15 cellular contexts compared by ENCODE assay signal in the genomic region with DNA sequence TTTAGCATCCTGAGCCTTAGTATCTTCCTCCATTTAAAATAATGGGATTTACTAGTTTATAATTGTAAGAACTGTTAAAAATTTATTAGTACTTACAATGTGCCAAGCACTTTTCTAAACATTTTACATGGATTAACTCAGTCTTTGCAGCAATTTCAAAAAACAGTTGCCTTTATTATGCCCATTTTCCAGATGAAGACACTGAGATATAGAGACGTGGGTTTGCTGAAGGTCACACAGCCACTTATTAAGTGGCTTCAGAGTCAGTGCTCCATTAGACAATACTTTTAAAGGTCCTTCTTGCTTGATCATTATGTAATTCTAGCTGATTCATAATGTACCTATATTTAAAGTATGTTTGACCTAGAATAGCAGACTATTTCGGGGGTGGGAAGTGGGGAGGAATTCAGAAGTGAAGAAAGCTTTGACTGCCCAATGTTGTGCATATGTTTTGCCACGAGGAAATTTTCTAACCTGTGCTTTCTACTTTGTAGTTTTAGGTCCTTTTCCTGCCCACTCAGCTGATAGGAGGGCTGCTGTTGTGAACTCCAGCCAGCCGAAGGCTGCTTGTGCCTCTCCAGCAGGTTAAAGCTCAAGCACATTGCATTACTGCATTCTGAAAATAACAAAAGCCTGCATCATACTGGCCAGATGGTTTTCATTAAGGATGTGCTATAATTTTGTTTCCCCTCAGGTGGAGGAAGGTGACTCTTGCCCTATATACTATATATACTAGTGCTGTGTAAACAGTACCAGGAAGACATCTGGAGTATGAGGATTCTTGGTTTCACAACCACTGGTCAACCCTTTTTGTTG. TPM values are rescaled to one million over a fixed set of nuclear protein-coding genes. Genes with fewer than 3 reads are reported as not detected.
DNase-seq lines count a peak whose midpoint lies in the region; ATAC-seq, FAIRE-seq and TF ChIP-seq lines count a peak whose summit lies in the region.
"Had no signal": no experiment of that assay in that cellular context is flagged by ENCODE, and none has a peak within 500 bp of the region (broad histone marks: within the 10 kb centered on the region; RNA-seq: fewer than 3 reads in every experiment).

No MANE protein-coding gene starts in this region.

- H3K4me3 Mint-ChIP-seq in activated CD4-positive, alpha-beta T cell treated with anti-CD3 and anti-CD28 coated beads, Interleukin-2, amount 10 ng/mL, durations not matched to agents 7 days and 5 days: no peak overlapping the region

- TF ChIP-seq RAD21 in HepG2 (CRISPR knock-in tag; IDR thresholded peaks at IDR 0.05): no peak

- H3K4me1 ChIP-seq in HepG2 (ENCODE audit: insufficient read depth, low read length) (peaks cover 58% of the 10 kb centered on the region), right lobe of liver (peaks cover 0 to 17% (median 5%) of the 10 kb centered on the region in 4 donors), RWPE2 (ENCODE audit: insufficient read depth, poor library complexity, severe bottlenecking) (peaks cover 13% of the 10 kb centered on the region), mesendoderm (ENCODE audit: control insufficient read depth, low read depth, low read length) (peaks cover 8% of the 10 kb centered on the region)

- H4K5ac ChIP-seq in mesendoderm (ENCODE audit: low read length): no peak overlapping the region

- no peak overlapping the region for H3K23ac ChIP-seq in mesendoderm (ENCODE audit: low read length)

- no peaks in the 10 kb centered on the region for H3K27me3 Mint-ChIP-seq in activated CD4-positive, alpha-beta T cell treated with anti-CD3 and anti-CD28 coated beads, Interleukin-2, amount 10 ng/mL, durations not matched to agents 7 days and 5 days

- ATAC-seq in HepG2: no peak
- ATAC-seq in right lobe of liver: no peak
- peak; percentile 43 for ATAC-seq in RWPE2 (ENCODE audit: low read depth)
- no peak for ATAC-seq in HG03025 (IDR thresholded peaks at IDR 0.05; ENCODE audit: low FRiP score, unreplicated experiment)
- ATAC-seq: heart right ventricle, pancreas had no signal

- 66% methylated on average over 4 of the region's 4 CpGs for WGBS in HepG2 (ENCODE audit: low lambda C conversion rate)
- WGBS in right lobe of liver (ENCODE audit: insufficient coverage, low coverage, low lambda C conversion rate, missing lambda C conversion rate): 53% methylated on average over 4 of the region's 4 CpGs
- WGBS in mesendoderm (ENCODE audit: extremely low coverage, insufficient coverage, low lambda C conversion rate): no CpG with 5 or more reads among the region's 4 CpGs

- H2AK5ac ChIP-seq in mesendoderm (ENCODE audit: low read length): no peak overlapping the region

- H4K8ac ChIP-seq in mesendoderm (ENCODE audit: low read depth, low read length): no peak overlapping the region

- H3K4me3 ChIP-seq in HepG2 (replicated peaks in 1 of 3; ENCODE audit: insufficient read depth in 1 of 3, low read depth in 2 of 3, low read length in 3 of 3): no peak overlapping the region
- H3K4me3 ChIP-seq in right lobe of liver: no peak overlapping the region
- no peak overlapping the region for H3K4me3 ChIP-seq in RWPE2 (ENCODE audit: severe bottlenecking)
- H3K4me3 ChIP-seq in fibroblast of villous mesenchyme (ENCODE audit: low read depth, low read length): no peak overlapping the region
- H3K4me3 ChIP-seq in mesendoderm (ENCODE audit: low read length): no peak overlapping the region
- H3K4me3 ChIP-seq: coronary artery, heart right ventricle, pancreas had no signal

- H3K27me3 ChIP-seq in HepG2 (ENCODE audit: control insufficient read depth in 1 of 2, insufficient read depth in 2 of 2, low read length in 2 of 2): no peaks in the 10 kb centered on the region
- H3K27me3 ChIP-seq in right lobe of liver: no peaks in the 10 kb centered on the region
- H3K27me3 ChIP-seq in RWPE2 (ENCODE audit: insufficient read depth, poor library complexity, severe bottlenecking): no peaks in the 10 kb centered on the region
- H3K27me3 ChIP-seq in mesendoderm (ENCODE audit: insufficient read depth, low read length, poor library complexity): no peaks in the 10 kb centered on the region
- H3K27me3 ChIP-seq: heart right ventricle, pancreas had no signal

- H3K4ac ChIP-seq in mesendoderm (ENCODE audit: low read depth, low read length): no peak overlapping the region

- no peak overlapping the region for H2BK5ac ChIP-seq in mesendoderm (ENCODE audit: low read length)

- no peak for DNase-seq in HepG2 (ENCODE audit: low spot score)
- DNase-seq in right lobe of liver: no peak
- DNase-seq in RWPE2 (ENCODE audit: low spot score): no peak
- DNase-seq in fibroblast of villous mesenchyme (ENCODE audit: low read depth): peak; percentile 86
- DNase-seq in stimulated activated CD8-positive, alpha-beta memory T cell treated with anti-CD3 and anti-CD28 coated beads, Interleukin-4, amount 100 ng/mL, for 48 hours: no peak
- DNase-seq in mesendoderm: no peak
- DNase-seq in activated CD4-positive, alpha-beta T cell treated with anti-CD3 and anti-CD28 coated beads, Interleukin-2, amount 10 ng/mL, durations not matched to agents 7 days and 5 days: no peak
- DNase-seq: activated CD4-positive, alpha-beta T cell treated with anti-CD3 and anti-CD28 coated beads, Interleukin-2, amount 50 U/mL, for 1 hour; activated gamma-delta T cell treated with Interleukin-2 at 50 U/mL for 16 hours; AML-193; heart right ventricle; pancreas had no signal

- no peak overlapping the region for H2BK15ac ChIP-seq in mesendoderm (replicated peaks; ENCODE audit: low read depth)

- no peaks in the 10 kb centered on the region for H3K9me3 Mint-ChIP-seq in activated CD4-positive, alpha-beta T cell treated with anti-CD3 and anti-CD28 coated beads, Interleukin-2, amount 10 ng/mL, durations not matched to agents 7 days and 5 days

- TF ChIP-seq EP300 in HepG2 (IDR thresholded peaks at IDR 0.05; ENCODE audit: low read depth in 2 of 2, low read length in 2 of 2) (no peak), HepG2 (CRISPR knock-in tag; IDR thresholded peaks at IDR 0.05; ENCODE audit: borderline replicate concordance) (no peak)

- H3K36me3 ChIP-seq in HepG2 (replicated peaks in 1 of 2; ENCODE audit: control insufficient read depth in 1 of 2, insufficient read depth in 2 of 2, low read length in 2 of 2): peaks cover 0 to 12% of the 10 kb centered on the region in 2 experiments; a peak in 1 of 5 replicates
- H3K36me3 ChIP-seq in right lobe of liver: no peaks in the 10 kb centered on the region
- H3K36me3 ChIP-seq in RWPE2 (ENCODE audit: low read depth): peaks cover 7% of the 10 kb centered on the region; the same call in 1 of the 2 replicates
- H3K36me3 ChIP-seq in mesendoderm (ENCODE audit: control insufficient read depth, insufficient read depth, low read length): peaks cover 2% of the 10 kb centered on the region
- H3K36me3 ChIP-seq: heart right ventricle, pancreas had no signal

- TF ChIP-seq POLR2A in HepG2 (IDR thresholded peaks at IDR 0.05; ENCODE audit: insufficient read depth in 1 of 2, low read depth in 2 of 2, low read length in 2 of 2): no peak
- TF ChIP-seq POLR2A in right lobe of liver (IDR thresholded peaks at IDR 0.05): no peak

- CTCF ChIA-PET in HepG2 (lab: Yijun Ruan, JAX; ENCODE audit: low intra/inter-chr PET ratio, low total read pairs): no interaction called here
- CTCF ChIA-PET in activated CD4-positive, alpha-beta T cell treated with anti-CD3 and anti-CD28 coated beads, Interleukin-2, amount 10 ng/mL, durations not matched to agents 7 days and 5 days (lab: Charles Lee): interaction anchor here (1.1 kb wide), 1 partner anchor 14 kb away, joined by 3 read pairs; no protein-coding TSS in a partner anchor

- no peaks in the 10 kb centered on the region for H3K9me3 ChIP-seq in HepG2 (ENCODE audit: low read length)
- H3K9me3 ChIP-seq in right lobe of liver: no peaks in the 10 kb centered on the region
- H3K9me3 ChIP-seq in RWPE2 (ENCODE audit: severe bottlenecking): no peaks in the 10 kb centered on the region
- H3K9me3 ChIP-seq: heart right ventricle, pancreas had no signal

- intact Hi-C loops in HepG2 (cut with micrococcal nuclease; ENCODE audit: unreplicated experiment) (no loop called here), right lobe of liver (cut with DNase I) (no loop called here)

- no peak for FAIRE-seq in HepG2 (lab: Jason Lieb, UNC)
- FAIRE-seq: H1, pancreas had no signal

- H2BK120ac ChIP-seq in mesendoderm (ENCODE audit: low read depth, low read length): no peak overlapping the region

- H3K36me3 Mint-ChIP-seq in activated CD4-positive, alpha-beta T cell treated with anti-CD3 and anti-CD28 coated beads, Interleukin-2, amount 10 ng/mL, durations not matched to agents 7 days and 5 days (ENCODE audit: low read depth): no peaks in the 10 kb centered on the region

- no peak overlapping the region for H3K9ac ChIP-seq in HepG2 (ENCODE audit: insufficient read depth, low read depth, low read length)
- H3K9ac ChIP-seq in mesendoderm (ENCODE audit: low read length): no peak overlapping the region

- H3K79me2 ChIP-seq in HepG2 (ENCODE audit: insufficient read depth, low read length) (peaks cover 72% of the 10 kb centered on the region), mesendoderm (ENCODE audit: control insufficient read depth, insufficient read depth, low read length) (peaks cover 43% of the 10 kb centered on the region)

- H3K18ac ChIP-seq in mesendoderm (ENCODE audit: low read length): no peak overlapping the region

- POLR2A ChIA-PET in HepG2 (lab: Yijun Ruan, JAX): no interaction called here
- POLR2A ChIA-PET in activated CD4-positive, alpha-beta T cell treated with anti-CD3 and anti-CD28 coated beads, Interleukin-2, amount 10 ng/mL, durations not matched to agents 7 days and 5 days (lab: Charles Lee): no interaction called here

- H4K20me1 ChIP-seq in HepG2 (ENCODE audit: insufficient read depth, low read length): peaks cover 25% of the 10 kb centered on the region

- no TSS peak for BruUV-seq in HepG2 (replicated peaks; lab: Mats Ljungman, UMichigan)

- H3K27ac ChIP-seq in HepG2 (ENCODE audit: extremely low read length, insufficient read depth, low read length) (no peak overlapping the region), right lobe of liver (no peak overlapping the region), RWPE2 (ENCODE audit: poor library complexity, severe bottlenecking) (no peak overlapping the region), mesendoderm (ENCODE audit: low read depth, low read length) (no peak overlapping the region)
- H3K27ac ChIP-seq: coronary artery, pancreas had no signal

- peaks cover 21% of the 10 kb centered on the region for H3K79me1 ChIP-seq in mesendoderm (ENCODE audit: low read length)

- no peak overlapping the region for H2AFZ ChIP-seq in HepG2 (ENCODE audit: low read length)

- peaks cover 5% of the 10 kb centered on the region for H3K4me1 Mint-ChIP-seq in activated CD4-positive, alpha-beta T cell treated with anti-CD3 and anti-CD28 coated beads, Interleukin-2, amount 10 ng/mL, durations not matched to agents 7 days and 5 days

- no peak overlapping the region for H3K27ac Mint-ChIP-seq in activated CD4-positive, alpha-beta T cell treated with anti-CD3 and anti-CD28 coated beads, Interleukin-2, amount 10 ng/mL, durations not matched to agents 7 days and 5 days

- no peak overlapping the region for H3K56ac ChIP-seq in mesendoderm (ENCODE audit: low read length)

- in situ Hi-C loops in HepG2 (cut with HindIII; ENCODE audit: extremely low pct_ligation_motif_present, low pct_unique_long_range_greater_than_20kb): no loop called here

- TF ChIP-seq CTCF in HepG2 (CRISPR knock-in tag; IDR thresholded peaks at IDR 0.05) (no peak), right lobe of liver (IDR thresholded peaks at IDR 0.05) (no peak), RWPE2 (IDR thresholded peaks at IDR 0.05; ENCODE audit: poor library complexity, severe bottlenecking) (no peak), fibroblast of villous mesenchyme (IDR thresholded peaks at IDR 0.05; ENCODE audit: insufficient read depth, low read depth, low read length) (no peak)

- H3K4me2 ChIP-seq in HepG2 (ENCODE audit: low read depth, low read length): no peak overlapping the region
- no peak overlapping the region for H3K4me2 ChIP-seq in mesendoderm (ENCODE audit: low read length)

RNA-seq across cellular contexts. Expression of a gene that starts 4.3 kb away (rescaled TPM):
- total RNA-seq in HepG2 (2016; rRNA removed; fragmentation: Illumina TruSeq; extraction: Trizol) (26.4 and 32.5 TPM in 2 replicates), right lobe of liver (1 to 10 TPM; 2.7 to 8.1 (median 4.4) TPM), fibroblast of villous mesenchyme (12.6 and 17.7 TPM in 2 replicates)
- total RNA-seq in HepG2 (2016; cell fraction: cytosol; rRNA removed; fragmentation: Illumina TruSeq; extraction: Trizol; ENCODE audit: low read depth): 9.2 and 11.0 TPM in 2 replicates
- total RNA-seq in HepG2 (2016; cell fraction: insoluble cytoplasmic fraction; rRNA removed; fragmentation: Illumina TruSeq; extraction: Trizol): 22.6 and 30.8 TPM in 2 replicates
- 20.5 and 24.2 TPM in 2 replicates for total RNA-seq in HepG2 (2016; cell fraction: membrane; rRNA removed; fragmentation: Illumina TruSeq; extraction: Trizol)
- total RNA-seq in HepG2 (2016; cell fraction: nucleus; rRNA removed; fragmentation: Illumina TruSeq; extraction: Trizol): 29.3 and 30.9 TPM in 2 replicates
- polyA plus RNA-seq in HepG2 (2011; rRNA removed): 11.1 and 12.5 TPM in 2 replicates
- 4.8 and 7.6 TPM in 2 replicates for polyA plus RNA-seq in HepG2 (2011; cell fraction: cytosol; rRNA removed)
- 14.1 and 14.5 TPM in 2 replicates for polyA plus RNA-seq in HepG2 (2011; cell fraction: nucleus; rRNA removed)
- 12.0 and 14.3 TPM in 2 replicates for polyA plus RNA-seq in HepG2 (2012)
- polyA plus RNA-seq in HepG2 (2016; cell fraction: cytosol; fragmentation: Illumina TruSeq; extraction: Trizol; ENCODE audit: low read depth): 4.6 and 5.2 TPM in 2 replicates
- polyA plus RNA-seq in HepG2 (2016; cell fraction: insoluble cytoplasmic fraction; fragmentation: Illumina TruSeq; extraction: Trizol; ENCODE audit: low read depth): 20.6 and 20.9 TPM in 2 replicates
- 10.8 and 11.4 TPM in 2 replicates for polyA plus RNA-seq in HepG2 (2016; cell fraction: membrane; fragmentation: Illumina TruSeq; extraction: Trizol; ENCODE audit: low read depth)
- polyA plus RNA-seq in HepG2 (2016; cell fraction: nucleus; fragmentation: Illumina TruSeq; extraction: Trizol; ENCODE audit: insufficient read depth, low read depth): 18.0 and 18.2 TPM in 2 replicates
- polyA minus RNA-seq in HepG2 (2011; rRNA and poly(A)+ RNA removed; ENCODE audit: low replicate concordance): 4.2 and 13.4 TPM in 2 replicates
- polyA minus RNA-seq in HepG2 (2011; cell fraction: cytosol; rRNA and poly(A)+ RNA removed): 10.9 and 14.0 TPM in 2 replicates
- polyA minus RNA-seq in HepG2 (2011; cell fraction: nucleus; rRNA and poly(A)+ RNA removed): 51.5 and 54.2 TPM in 2 replicates
- polyA plus RNA-seq in mesendoderm (2013, experiment 1 of 2): 24.9 TPM
- 24.8 TPM for polyA plus RNA-seq in mesendoderm (2013, experiment 2 of 2)
- total RNA-seq in activated CD4-positive, alpha-beta T cell treated with anti-CD3 and anti-CD28 coated beads, Interleukin-2, amount 10 ng/mL, durations not matched to agents 7 days and 5 days: 1 to 10 TPM; 5.2 to 6.3 TPM

RNA-seq across cellular contexts. Expression of a gene that starts 6.0 kb away (rescaled TPM):
- total RNA-seq in HepG2 (2016; rRNA removed; fragmentation: Illumina TruSeq; extraction: Trizol) (20.2 and 32.3 TPM in 2 replicates), right lobe of liver (1 to 10 TPM; 4.0 to 8.7 (median 5.2) TPM), fibroblast of villous mesenchyme (47.0 and 66.9 TPM in 2 replicates)
- 1.4 and 2.1 TPM in 2 replicates for total RNA-seq in HepG2 (2016; cell fraction: cytosol; rRNA removed; fragmentation: Illumina TruSeq; extraction: Trizol; ENCODE audit: low read depth)
- total RNA-seq in HepG2 (2016; cell fraction: insoluble cytoplasmic fraction; rRNA removed; fragmentation: Illumina TruSeq; extraction: Trizol): 24.8 and 33.7 TPM in 2 replicates
- 6.5 and 7.2 TPM in 2 replicates for total RNA-seq in HepG2 (2016; cell fraction: membrane; rRNA removed; fragmentation: Illumina TruSeq; extraction: Trizol)
- total RNA-seq in HepG2 (2016; cell fraction: nucleus; rRNA removed; fragmentation: Illumina TruSeq; extraction: Trizol): 42.5 and 43.1 TPM in 2 replicates
- 14.2 and 20.0 TPM in 2 replicates for polyA plus RNA-seq in HepG2 (2011; rRNA removed)
- 9.5 and 13.3 TPM in 2 replicates for polyA plus RNA-seq in HepG2 (2011; cell fraction: cytosol; rRNA removed)
- 3.2 and 4.0 TPM in 2 replicates for polyA plus RNA-seq in HepG2 (2011; cell fraction: nucleus; rRNA removed)
- polyA plus RNA-seq in HepG2 (2012): 16.2 and 17.4 TPM in 2 replicates
- 0.87 and 1.7 TPM in 2 replicates for polyA plus RNA-seq in HepG2 (2016; cell fraction: cytosol; fragmentation: Illumina TruSeq; extraction: Trizol; ENCODE audit: low read depth)
- 14.3 and 18.2 TPM in 2 replicates for polyA plus RNA-seq in HepG2 (2016; cell fraction: insoluble cytoplasmic fraction; fragmentation: Illumina TruSeq; extraction: Trizol; ENCODE audit: low read depth)
- polyA plus RNA-seq in HepG2 (2016; cell fraction: membrane; fragmentation: Illumina TruSeq; extraction: Trizol; ENCODE audit: low read depth): 3.0 and 3.7 TPM in 2 replicates
- polyA plus RNA-seq in HepG2 (2016; cell fraction: nucleus; fragmentation: Illumina TruSeq; extraction: Trizol; ENCODE audit: insufficient read depth, low read depth): 40.4 and 40.5 TPM in 2 replicates
- 5.7 and 13.0 TPM in 2 replicates for polyA minus RNA-seq in HepG2 (2011; rRNA and poly(A)+ RNA removed; ENCODE audit: low replicate concordance)
- polyA minus RNA-seq in HepG2 (2011; cell fraction: cytosol; rRNA and poly(A)+ RNA removed): 12.8 TPM in 2 replicates
- 17.7 and 17.8 TPM in 2 replicates for polyA minus RNA-seq in HepG2 (2011; cell fraction: nucleus; rRNA and poly(A)+ RNA removed)
- polyA plus RNA-seq in mesendoderm (2013, experiment 1 of 2): 36.4 TPM
- 35.2 TPM for polyA plus RNA-seq in mesendoderm (2013, experiment 2 of 2)
- 1 to 10 TPM; 3.0 to 4.1 TPM for total RNA-seq in activated CD4-positive, alpha-beta T cell treated with anti-CD3 and anti-CD28 coated beads, Interleukin-2, amount 10 ng/mL, durations not matched to agents 7 days and 5 days

RNA-seq across cellular contexts. Expression of a gene that starts 42.9 kb away (rescaled TPM):
- total RNA-seq in HepG2 (2016; rRNA removed; fragmentation: Illumina TruSeq; extraction: Trizol) (49.8 and 74.4 TPM in 2 replicates), right lobe of liver (1 to 10 TPM; 1.3 to 2.9 (median 2.0) TPM), fibroblast of villous mesenchyme (74.4 and 113 TPM in 2 replicates)
- total RNA-seq in HepG2 (2016; cell fraction: cytosol; rRNA removed; fragmentation: Illumina TruSeq; extraction: Trizol; ENCODE audit: low read depth): 4.9 and 6.1 TPM in 2 replicates
- 49.7 and 72.4 TPM in 2 replicates for total RNA-seq in HepG2 (2016; cell fraction: insoluble cytoplasmic fraction; rRNA removed; fragmentation: Illumina TruSeq; extraction: Trizol)
- 19.2 and 21.8 TPM in 2 replicates for total RNA-seq in HepG2 (2016; cell fraction: membrane; rRNA removed; fragmentation: Illumina TruSeq; extraction: Trizol)
- total RNA-seq in HepG2 (2016; cell fraction: nucleus; rRNA removed; fragmentation: Illumina TruSeq; extraction: Trizol): 30.8 and 34.7 TPM in 2 replicates
- polyA plus RNA-seq in HepG2 (2011; rRNA removed): 43.2 and 45.5 TPM in 2 replicates
- polyA plus RNA-seq in HepG2 (2011; cell fraction: cytosol; rRNA removed): 34.6 and 50.4 TPM in 2 replicates
- polyA plus RNA-seq in HepG2 (2011; cell fraction: nucleus; rRNA removed): 29.6 and 33.8 TPM in 2 replicates
- polyA plus RNA-seq in HepG2 (2012): 54.8 and 60.8 TPM in 2 replicates
- 2.6 and 2.8 TPM in 2 replicates for polyA plus RNA-seq in HepG2 (2016; cell fraction: cytosol; fragmentation: Illumina TruSeq; extraction: Trizol; ENCODE audit: low read depth)
- 50.7 and 51.5 TPM in 2 replicates for polyA plus RNA-seq in HepG2 (2016; cell fraction: insoluble cytoplasmic fraction; fragmentation: Illumina TruSeq; extraction: Trizol; ENCODE audit: low read depth)
- 6.7 and 7.7 TPM in 2 replicates for polyA plus RNA-seq in HepG2 (2016; cell fraction: membrane; fragmentation: Illumina TruSeq; extraction: Trizol; ENCODE audit: low read depth)
- polyA plus RNA-seq in HepG2 (2016; cell fraction: nucleus; fragmentation: Illumina TruSeq; extraction: Trizol; ENCODE audit: insufficient read depth, low read depth): 29.8 and 32.4 TPM in 2 replicates
- 7.8 and 87.3 TPM in 2 replicates for polyA minus RNA-seq in HepG2 (2011; rRNA and poly(A)+ RNA removed; ENCODE audit: low replicate concordance)
- 58.2 and 64.4 TPM in 2 replicates for polyA minus RNA-seq in HepG2 (2011; cell fraction: cytosol; rRNA and poly(A)+ RNA removed)
- 31.7 and 46.6 TPM in 2 replicates for polyA minus RNA-seq in HepG2 (2011; cell fraction: nucleus; rRNA and poly(A)+ RNA removed)
- 65.6 TPM for polyA plus RNA-seq in mesendoderm (2013, experiment 1 of 2)
- 67.9 TPM for polyA plus RNA-seq in mesendoderm (2013, experiment 2 of 2)
- total RNA-seq in activated CD4-positive, alpha-beta T cell treated with anti-CD3 and anti-CD28 coated beads, Interleukin-2, amount 10 ng/mL, durations not matched to agents 7 days and 5 days: 1 to 10 TPM; 2.1 TPM
